Comparison of ENCODE assay signal across 8 cellular contexts in the genomic region with DNA sequence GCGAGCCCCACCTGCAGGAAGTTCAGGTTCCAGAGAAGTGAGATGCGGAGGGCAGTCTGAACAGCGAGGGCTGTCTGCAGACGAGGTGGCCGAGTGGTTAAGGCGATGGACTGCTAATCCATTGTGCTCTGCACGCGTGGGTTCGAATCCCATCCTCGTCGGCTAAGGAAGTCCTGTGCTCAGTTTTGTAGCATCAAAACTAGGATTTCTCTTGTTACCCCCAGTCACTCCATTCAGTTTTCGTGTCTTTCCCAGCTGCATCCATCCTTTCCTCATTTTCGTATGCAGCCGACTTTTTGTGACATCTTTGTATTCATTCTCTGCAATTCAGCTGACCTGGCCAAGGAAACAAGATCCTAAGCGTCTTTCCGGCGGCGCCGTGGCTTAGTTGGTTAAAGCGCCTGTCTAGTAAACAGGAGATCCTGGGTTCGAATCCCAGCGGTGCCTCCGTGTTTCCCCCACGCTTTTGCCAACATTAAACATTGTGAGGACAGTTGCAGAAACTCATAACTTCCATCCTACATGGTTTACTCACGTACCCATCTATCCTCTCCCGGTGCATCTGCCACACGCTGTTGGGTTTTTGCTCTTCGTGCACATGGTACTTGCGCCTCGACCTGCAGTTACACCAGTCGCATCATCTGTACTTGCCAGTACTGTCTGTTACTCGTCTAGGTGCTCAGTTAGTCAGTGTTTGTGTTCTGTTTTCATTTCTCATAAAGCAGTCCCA. TPM values are rescaled to one million over a fixed set of nuclear protein-coding genes. Genes with fewer than 3 reads are reported as not detected.
DNase-seq lines count a peak whose midpoint lies in the region; ATAC-seq and TF ChIP-seq lines count a peak whose summit lies in the region.

No MANE protein-coding gene starts in this region.

- in situ Hi-C loops in astrocyte of the cerebellum (cut with HindIII; ENCODE audit: low sequenced_read_pairs) = loop anchor here (25.0 kb wide), 1 partner anchor 125 kb away; the partner anchor contains the start of gene ARHGEF15

- TF ChIP-seq CTCF in astrocyte of the cerebellum (IDR thresholded peaks at IDR 0.05; ENCODE audit: low read depth, low read length, missing control alignments) = peak; percentile 45

- no peaks in the 10 kb centered on the region for H3K36me3 ChIP-seq in aorta (ENCODE audit: control insufficient read depth in 1 of 2, insufficient read depth in 2 of 2, low read length in 1 of 2)

- no peaks in the 10 kb centered on the region for H3K9me3 ChIP-seq in aorta (ENCODE audit: control insufficient read depth, low read length)

- WGBS in aorta, 2 donors = 0 to 1% methylated on average over 32 of the region's 32 CpGs

- peak; percentile 98 for DNase-seq in DMS53 treated with DMSO at 0.1 percent for 48 hours (lab: John Stamatoyannopoulos, UW; ENCODE audit: unreplicated experiment)
- peak; percentile 74 for DNase-seq in NCI-H2029 (lab: John Stamatoyannopoulos, UW)
- DNase-seq in T-helper 9 cell = peak; percentile 70
- DNase-seq in astrocyte of the cerebellum (ENCODE audit: low read depth) = peak; percentile 91
- peak in 50 of 51 donors; percentile 43 to 97 (median 86) for DNase-seq in hypothalamus (lab: John Stamatoyannopoulos, UW)
- DNase-seq in retina = peak; percentile 96
- DNase-seq in aorta = peak; percentile 93 to 95

- H3K27me3 ChIP-seq in aorta (ENCODE audit: control insufficient read depth in 1 of 2, insufficient read depth in 2 of 2, low read length in 1 of 2) = no peaks in the 10 kb centered on the region

- H3K27ac ChIP-seq in aorta (ENCODE audit: low read depth in 1 of 2, low read length in 2 of 2) = peak overlapping the region in 1 of 2 donors; percentile 90

- intact Hi-C loops in aorta (cut with DNase I) = loop anchor here (1.0 to 2.0 kb wide), 6 partner anchors 14 to 68 kb away; partner anchors contain the start of genes ALOXE3 (in 1 of the 2), CTC1 (in 1 of the 2) and PFAS (in 1 of the 2)

- peak; percentile 25 for ATAC-seq in HG02642 (IDR thresholded peaks at IDR 0.05; ENCODE audit: poor library complexity, unreplicated experiment)
- peak; percentile 89 for ATAC-seq in aorta (ENCODE audit: low FRiP score)

- H3K4me3 ChIP-seq in astrocyte of the cerebellum (ENCODE audit: low read depth, low read length) (peak overlapping the region; percentile 96), aorta (ENCODE audit: low read length in 2 of 2) (peak overlapping the region in 1 of 2 donors; percentile 53)

- no peaks in the 10 kb centered on the region for H3K4me1 ChIP-seq in aorta (ENCODE audit: control insufficient read depth in 1 of 2, insufficient read depth in 2 of 2, low read length in 2 of 2)

RNA-seq across cellular contexts. Expression of gene BORCS6, which starts 3.0 kb away (rescaled TPM):
- 1 to 10 TPM; 5.2 to 8.0 TPM for total RNA-seq in aorta
- polyA plus RNA-seq in aorta = 1 to 10 TPM; 6.4 to 9.4 TPM

RNA-seq across cellular contexts. Expression of gene TMEM107, which starts 10.8 kb away (rescaled TPM):
- 10 to 100 TPM in 1 of 2 donors, 1 to 10 TPM in 1; 8.9 to 12.3 TPM for total RNA-seq in aorta
- polyA plus RNA-seq in aorta = 10 to 100 TPM in 1 of 2 donors, 1 to 10 TPM in 1; 9.9 to 20.9 TPM

RNA-seq across cellular contexts. Expression of gene AURKB, which starts 23.4 kb away (rescaled TPM):
- 1 to 10 TPM in 1 of 2 donors, under 1 TPM in 1; 0.81 to 3.1 TPM for total RNA-seq in aorta
- not detected for polyA plus RNA-seq in aorta

RNA-seq across cellular contexts. Expression of gene VAMP2, which starts 24.2 kb away (rescaled TPM):
- 10 to 100 TPM; 73.4 to 80.8 TPM for total RNA-seq in aorta
- 100 to 1,000 TPM in 1 of 2 donors, 10 to 100 TPM in 1; 59.7 to 105 TPM for polyA plus RNA-seq in aorta

RNA-seq across cellular contexts. Expression of gene PER1, which starts 34.7 kb away (rescaled TPM):
- 100 to 1,000 TPM; 100 to 297 TPM for total RNA-seq in aorta
- 100 to 1,000 TPM in 1 of 2 donors, 10 to 100 TPM in 1; 34.3 to 246 TPM for polyA plus RNA-seq in aorta
